ENCODE assay signal across 2 cellular contexts in genomic region chr7:32957326-32958045, GRCh38.
A peak's percentile ranks its signal among the peaks of the same experiment; 100 is the strongest.
TF ChIP-seq lines count a peak whose summit lies in the region.

A gene with protein sequence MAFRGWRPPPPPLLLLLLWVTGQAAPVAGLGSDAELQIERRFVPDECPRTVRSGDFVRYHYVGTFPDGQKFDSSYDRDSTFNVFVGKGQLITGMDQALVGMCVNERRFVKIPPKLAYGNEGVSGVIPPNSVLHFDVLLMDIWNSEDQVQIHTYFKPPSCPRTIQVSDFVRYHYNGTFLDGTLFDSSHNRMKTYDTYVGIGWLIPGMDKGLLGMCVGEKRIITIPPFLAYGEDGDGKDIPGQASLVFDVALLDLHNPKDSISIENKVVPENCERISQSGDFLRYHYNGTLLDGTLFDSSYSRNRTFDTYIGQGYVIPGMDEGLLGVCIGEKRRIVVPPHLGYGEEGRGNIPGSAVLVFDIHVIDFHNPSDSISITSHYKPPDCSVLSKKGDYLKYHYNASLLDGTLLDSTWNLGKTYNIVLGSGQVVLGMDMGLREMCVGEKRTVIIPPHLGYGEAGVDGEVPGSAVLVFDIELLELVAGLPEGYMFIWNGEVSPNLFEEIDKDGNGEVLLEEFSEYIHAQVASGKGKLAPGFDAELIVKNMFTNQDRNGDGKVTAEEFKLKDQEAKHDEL (plus strand): TSS chr7:32957440. CDS start chr7:32957574, 134 bp downstream.

TF ChIP-seq in A549, 52 proteins besides CTCF, POLR2A, EP300 and RAD21 (continued from another document):
- TF ChIP-seq MAFK (IDR thresholded peaks at IDR 0.05; ENCODE audit: partially characterized antibody) (no peak), RCOR1 (IDR thresholded peaks at IDR 0.05; ENCODE audit: low read depth, low read length) (no peak), ZSCAN20 (CRISPR knock-in tag; IDR thresholded peaks at IDR 0.05) (no peak), GATA3 (IDR thresholded peaks at IDR 0.05; ENCODE audit: borderline replicate concordance) (peak; percentile 21; the same call in 1 of the 2 replicates), MAZ (IDR thresholded peaks at IDR 0.05; ENCODE audit: borderline replicate concordance, low read depth, low read length) (0 out of 2 replicates have a peak, but pooled peaks have one; percentile 70), JUN (IDR thresholded peaks at IDR 0.05) (peak; percentile 84 to 85; a peak in 4 of 5 replicates), HOXA7 (CRISPR knock-in tag; IDR thresholded peaks at IDR 0.05) (no peak), CBX8 (IDR thresholded peaks at IDR 0.05) (no peak), ZNF302 (CRISPR knock-in tag; IDR thresholded peaks at IDR 0.05) (no peak), ZFP36 (IDR thresholded peaks at IDR 0.05; ENCODE audit: borderline replicate concordance, partially characterized antibody) (no peak), PBX3 (IDR thresholded peaks at IDR 0.05) (0 out of 2 replicates have a peak, but pooled peaks have one; percentile 43), NPAS2 (CRISPR knock-in tag; IDR thresholded peaks at IDR 0.05; ENCODE audit: borderline replicate concordance) (no peak), MYC (IDR thresholded peaks at IDR 0.05; ENCODE audit: borderline replicate concordance, low read length) (no peak), SMC3 (IDR thresholded peaks at IDR 0.05) (no peak; the same call in 2 of the 3 replicates), ZC3H11A (IDR thresholded peaks at IDR 0.05) (no peak), EHF (CRISPR knock-in tag; IDR thresholded peaks at IDR 0.05) (no peak), CHD2 (IDR thresholded peaks at IDR 0.05; ENCODE audit: low read length, partially characterized antibody) (no peak)
- TF ChIP-seq, protein P1, sequence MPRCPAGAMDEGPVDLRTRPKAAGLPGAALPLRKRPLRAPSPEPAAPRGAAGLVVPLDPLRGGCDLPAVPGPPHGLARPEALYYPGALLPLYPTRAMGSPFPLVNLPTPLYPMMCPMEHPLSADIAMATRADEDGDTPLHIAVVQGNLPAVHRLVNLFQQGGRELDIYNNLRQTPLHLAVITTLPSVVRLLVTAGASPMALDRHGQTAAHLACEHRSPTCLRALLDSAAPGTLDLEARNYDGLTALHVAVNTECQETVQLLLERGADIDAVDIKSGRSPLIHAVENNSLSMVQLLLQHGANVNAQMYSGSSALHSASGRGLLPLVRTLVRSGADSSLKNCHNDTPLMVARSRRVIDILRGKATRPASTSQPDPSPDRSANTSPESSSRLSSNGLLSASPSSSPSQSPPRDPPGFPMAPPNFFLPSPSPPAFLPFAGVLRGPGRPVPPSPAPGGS (IDR thresholded peaks at IDR 0.05): peak; percentile 85; the same call in 2 of the 3 replicates

TF ChIP-seq in HEK293, 187 proteins besides CTCF, POLR2A, EP300 and RAD21 (continued from another document):
- TF ChIP-seq ZNF785 (tag by site-specific recombination; IDR thresholded peaks at IDR 0.05): 0 out of 2 replicates have a peak, but pooled peaks have one; percentile 32
- TF ChIP-seq ZNF112 (tag by site-specific recombination; IDR thresholded peaks at IDR 0.05): no peak
- TF ChIP-seq ZNF777 (tag by site-specific recombination; IDR thresholded peaks at IDR 0.05; ENCODE audit: borderline replicate concordance): peak; percentile 95
- peak; percentile 22; the same call in 1 of the 2 replicates for TF ChIP-seq SP7 (tag by site-specific recombination; IDR thresholded peaks at IDR 0.05)
- no peak for TF ChIP-seq ZNF24 (tag by site-specific recombination; IDR thresholded peaks at IDR 0.05)
- TF ChIP-seq ZNF2 (tag by site-specific recombination; IDR thresholded peaks at IDR 0.05): no peak
- TF ChIP-seq ZNF404 (tag by site-specific recombination; IDR thresholded peaks at IDR 0.05): no peak
- peak; percentile 83 for TF ChIP-seq ZNF366 (tag by site-specific recombination; conservative IDR thresholded peaks at IDR 0.05)
- no peak for TF ChIP-seq ZNF623 (tag by site-specific recombination; IDR thresholded peaks at IDR 0.05)
- TF ChIP-seq ZBTB48 (tag by site-specific recombination; IDR thresholded peaks at IDR 0.05): peak; percentile 92; the same call in 1 of the 2 replicates
- peak; percentile 70 for TF ChIP-seq SP2 (tag by site-specific recombination; IDR thresholded peaks at IDR 0.05)
- TF ChIP-seq GLIS1 (tag by site-specific recombination; IDR thresholded peaks at IDR 0.05): peak; percentile 60
- 0 out of 2 replicates have a peak, but pooled peaks have one; percentile 26 for TF ChIP-seq KLF16 (tag by site-specific recombination; IDR thresholded peaks at IDR 0.05)
- TF ChIP-seq ZNF398 (tag by site-specific recombination; IDR thresholded peaks at IDR 0.05): peak; percentile 42; the same call in 1 of the 2 replicates
- TF ChIP-seq, protein P2, sequence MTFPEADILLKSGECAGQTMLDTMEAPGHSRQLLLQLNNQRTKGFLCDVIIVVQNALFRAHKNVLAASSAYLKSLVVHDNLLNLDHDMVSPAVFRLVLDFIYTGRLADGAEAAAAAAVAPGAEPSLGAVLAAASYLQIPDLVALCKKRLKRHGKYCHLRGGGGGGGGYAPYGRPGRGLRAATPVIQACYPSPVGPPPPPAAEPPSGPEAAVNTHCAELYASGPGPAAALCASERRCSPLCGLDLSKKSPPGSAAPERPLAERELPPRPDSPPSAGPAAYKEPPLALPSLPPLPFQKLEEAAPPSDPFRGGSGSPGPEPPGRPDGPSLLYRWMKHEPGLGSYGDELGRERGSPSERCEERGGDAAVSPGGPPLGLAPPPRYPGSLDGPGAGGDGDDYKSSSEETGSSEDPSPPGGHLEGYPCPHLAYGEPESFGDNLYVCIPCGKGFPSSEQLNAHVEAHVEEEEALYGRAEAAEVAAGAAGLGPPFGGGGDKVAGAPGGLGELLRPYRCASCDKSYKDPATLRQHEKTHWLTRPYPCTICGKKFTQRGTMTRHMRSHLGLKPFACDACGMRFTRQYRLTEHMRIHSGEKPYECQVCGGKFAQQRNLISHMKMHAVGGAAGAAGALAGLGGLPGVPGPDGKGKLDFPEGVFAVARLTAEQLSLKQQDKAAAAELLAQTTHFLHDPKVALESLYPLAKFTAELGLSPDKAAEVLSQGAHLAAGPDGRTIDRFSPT (tag by site-specific recombination; IDR thresholded peaks at IDR 0.05): peak; percentile 68
- peak; percentile 91 for TF ChIP-seq IKZF3 (tag by site-specific recombination; IDR thresholded peaks at IDR 0.05)
- TF ChIP-seq ZNF488 (tag by site-specific recombination; IDR thresholded peaks at IDR 0.05): no peak
- TF ChIP-seq, protein P3, sequence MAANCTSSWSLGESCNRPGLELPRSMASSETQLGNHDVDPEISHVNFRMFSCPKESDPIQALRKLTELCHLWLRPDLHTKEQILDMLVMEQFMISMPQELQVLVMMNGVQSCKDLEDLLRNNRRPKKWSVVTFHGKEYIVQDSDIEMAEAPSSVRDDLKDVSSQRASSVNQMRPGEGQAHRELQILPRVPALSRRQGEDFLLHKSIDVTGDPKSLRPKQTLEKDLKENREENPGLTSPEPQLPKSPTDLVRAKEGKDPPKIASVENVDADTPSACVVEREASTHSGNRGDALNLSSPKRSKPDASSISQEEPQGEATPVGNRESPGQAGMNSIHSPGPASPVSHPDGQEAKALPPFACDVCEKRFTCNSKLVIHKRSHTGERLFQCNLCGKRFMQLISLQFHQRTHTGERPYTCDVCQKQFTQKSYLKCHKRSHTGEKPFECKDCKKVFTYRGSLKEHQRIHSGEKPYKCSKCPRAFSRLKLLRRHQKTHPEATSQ (tag by site-specific recombination; IDR thresholded peaks at IDR 0.05): 0 out of 2 replicates have a peak, but pooled peaks have one; percentile 74
- TF ChIP-seq ZNF518A (tag by site-specific recombination; conservative IDR thresholded peaks at IDR 0.05; ENCODE audit: low read depth): no peak
- peak; percentile 96 for TF ChIP-seq ZBTB26 (tag by site-specific recombination; optimal IDR thresholded peaks at IDR 0.05)
- 0 out of 2 replicates have a peak, but pooled peaks have one; percentile 24 for TF ChIP-seq ZBTB17 (tag by site-specific recombination; IDR thresholded peaks at IDR 0.05)
- TF ChIP-seq ZBTB20 (tag by site-specific recombination; IDR thresholded peaks at IDR 0.05): peak; percentile 55; the same call in 1 of the 2 replicates
- TF ChIP-seq KLF10 (tag by site-specific recombination; IDR thresholded peaks at IDR 0.05): peak; percentile 44; the same call in 1 of the 2 replicates
